ENCODE assay signal across 1 cellular context in genomic region chr1:86765073-86765472, GRCh38.
A peak's percentile ranks its signal among the peaks of the same experiment; 100 is the strongest.
TF ChIP-seq lines count a peak whose summit lies in the region.

No MANE protein-coding gene starts in this region.

TF ChIP-seq in K562, 482 proteins besides CTCF, POLR2A, EP300 and RAD21 (continues in another document):
- TF ChIP-seq DPF2 (IDR thresholded peaks at IDR 0.05) (peak; percentile 84), MBD2 (IDR thresholded peaks at IDR 0.05; ENCODE audit: borderline replicate concordance, low read depth) (no peak), ZNF431 (CRISPR knock-in tag; IDR thresholded peaks at IDR 0.05) (no peak), MTA2 (IDR thresholded peaks at IDR 0.05; ENCODE audit: low read depth) (peak; percentile 53), THRAP3 (IDR thresholded peaks at IDR 0.05; ENCODE audit: borderline replicate concordance) (no peak), CBX3 (IDR thresholded peaks at IDR 0.05; ENCODE audit: borderline replicate concordance in 1 of 2, low read length in 2 of 2) (peak in 1 of 2 experiments; percentile 61; a peak in 1 of 3 replicates), ZSCAN32 (CRISPR knock-in tag; IDR thresholded peaks at IDR 0.05) (no peak), ZNF408 (CRISPR knock-in tag; IDR thresholded peaks at IDR 0.05; ENCODE audit: low read depth) (no peak), NBN (IDR thresholded peaks at IDR 0.05; ENCODE audit: low read depth) (0 out of 2 replicates have a peak, but pooled peaks have one; percentile 45), CBFA2T3 (IDR thresholded peaks at IDR 0.05) (peak; percentile 92), ARID1B (IDR thresholded peaks at IDR 0.05) (peak; percentile 89), ARID4B (CRISPR knock-in tag; IDR thresholded peaks at IDR 0.05) (no peak), SUPT5H (IDR thresholded peaks at IDR 0.05) (no peak), CBFA2T2 (conservative IDR thresholded peaks at IDR 0.05) (peak; percentile 84), ATF1 (CRISPR knock-in tag; IDR thresholded peaks at IDR 0.05) (no peak), ATF1 (tag; IDR thresholded peaks at IDR 0.05) (peak; percentile 13; the same call in 1 of the 2 replicates), VEZF1 (CRISPR knock-in tag; IDR thresholded peaks at IDR 0.05) (peak; percentile 29; the same call in 1 of the 2 replicates), CXXC5 (CRISPR knock-in tag; IDR thresholded peaks at IDR 0.05) (0 out of 2 replicates have a peak, but pooled peaks have one; percentile 20), SNRNP70 (optimal IDR thresholded peaks at IDR 0.05; ENCODE audit: low read depth, low read length) (no peak), HMBOX1 (IDR thresholded peaks at IDR 0.05) (peak; percentile 59; the same call in 1 of the 2 replicates), TRIM24 (IDR thresholded peaks at IDR 0.05) (peak in 1 of 2 experiments; percentile 57; a peak in 1 of 4 replicates), TAL1 (IDR thresholded peaks at IDR 0.05) (peak; percentile 75), ZNF512 (tag; IDR thresholded peaks at IDR 0.05) (no peak), RFX1 (IDR thresholded peaks at IDR 0.05) (peak; percentile 42), PML (IDR thresholded peaks at IDR 0.05; ENCODE audit: low read length) (peak; percentile 63), ZNF551 (CRISPR knock-in tag; IDR thresholded peaks at IDR 0.05) (no peak), BRCA1 (IDR thresholded peaks at IDR 0.05) (no peak), BRCA1 (CRISPR knock-in tag; IDR thresholded peaks at IDR 0.05) (no peak), STAT5A (IDR thresholded peaks at IDR 0.05; ENCODE audit: borderline replicate concordance, low read length) (peak; percentile 61), KLF16 (IDR thresholded peaks at IDR 0.05) (peak; percentile 71), MEIS2 (IDR thresholded peaks at IDR 0.05; ENCODE audit: partially characterized antibody) (peak; percentile 88), KDM1A (IDR thresholded peaks at IDR 0.05) (peak; percentile 95 to 96), HDAC1 (IDR thresholded peaks at IDR 0.05) (peak in 1 of 2 experiments; percentile 90; a peak in 2 of 4 replicates), HOMEZ (CRISPR knock-in tag; IDR thresholded peaks at IDR 0.05) (no peak), CREB1 (IDR thresholded peaks at IDR 0.05) (peak; percentile 24; the same call in 1 of the 2 replicates), CREB1 (CRISPR knock-in tag; IDR thresholded peaks at IDR 0.05) (no peak), ZNF384 (IDR thresholded peaks at IDR 0.05; ENCODE audit: low read depth, low read length) (peak; percentile 82), CREM (IDR thresholded peaks at IDR 0.05; ENCODE audit: low read depth) (peak; percentile 67)
- TF ChIP-seq, protein P1, sequence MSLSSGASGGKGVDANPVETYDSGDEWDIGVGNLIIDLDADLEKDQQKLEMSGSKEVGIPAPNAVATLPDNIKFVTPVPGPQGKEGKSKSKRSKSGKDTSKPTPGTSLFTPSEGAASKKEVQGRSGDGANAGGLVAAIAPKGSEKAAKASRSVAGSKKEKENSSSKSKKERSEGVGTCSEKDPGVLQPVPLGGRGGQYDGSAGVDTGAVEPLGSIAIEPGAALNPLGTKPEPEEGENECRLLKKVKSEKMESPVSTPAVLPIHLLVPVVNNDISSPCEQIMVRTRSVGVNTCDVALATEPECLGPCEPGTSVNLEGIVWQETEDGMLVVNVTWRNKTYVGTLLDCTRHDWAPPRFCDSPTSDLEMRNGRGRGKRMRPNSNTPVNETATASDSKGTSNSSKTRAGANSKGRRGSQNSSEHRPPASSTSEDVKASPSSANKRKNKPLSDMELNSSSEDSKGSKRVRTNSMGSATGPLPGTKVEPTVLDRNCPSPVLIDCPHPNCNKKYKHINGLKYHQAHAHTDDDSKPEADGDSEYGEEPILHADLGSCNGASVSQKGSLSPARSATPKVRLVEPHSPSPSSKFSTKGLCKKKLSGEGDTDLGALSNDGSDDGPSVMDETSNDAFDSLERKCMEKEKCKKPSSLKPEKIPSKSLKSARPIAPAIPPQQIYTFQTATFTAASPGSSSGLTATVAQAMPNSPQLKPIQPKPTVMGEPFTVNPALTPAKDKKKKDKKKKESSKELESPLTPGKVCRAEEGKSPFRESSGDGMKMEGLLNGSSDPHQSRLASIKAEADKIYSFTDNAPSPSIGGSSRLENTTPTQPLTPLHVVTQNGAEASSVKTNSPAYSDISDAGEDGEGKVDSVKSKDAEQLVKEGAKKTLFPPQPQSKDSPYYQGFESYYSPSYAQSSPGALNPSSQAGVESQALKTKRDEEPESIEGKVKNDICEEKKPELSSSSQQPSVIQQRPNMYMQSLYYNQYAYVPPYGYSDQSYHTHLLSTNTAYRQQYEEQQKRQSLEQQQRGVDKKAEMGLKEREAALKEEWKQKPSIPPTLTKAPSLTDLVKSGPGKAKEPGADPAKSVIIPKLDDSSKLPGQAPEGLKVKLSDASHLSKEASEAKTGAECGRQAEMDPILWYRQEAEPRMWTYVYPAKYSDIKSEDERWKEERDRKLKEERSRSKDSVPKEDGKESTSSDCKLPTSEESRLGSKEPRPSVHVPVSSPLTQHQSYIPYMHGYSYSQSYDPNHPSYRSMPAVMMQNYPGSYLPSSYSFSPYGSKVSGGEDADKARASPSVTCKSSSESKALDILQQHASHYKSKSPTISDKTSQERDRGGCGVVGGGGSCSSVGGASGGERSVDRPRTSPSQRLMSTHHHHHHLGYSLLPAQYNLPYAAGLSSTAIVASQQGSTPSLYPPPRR (CRISPR knock-in tag; IDR thresholded peaks at IDR 0.05; ENCODE audit: borderline replicate concordance): no peak
- TF ChIP-seq, protein P2, sequence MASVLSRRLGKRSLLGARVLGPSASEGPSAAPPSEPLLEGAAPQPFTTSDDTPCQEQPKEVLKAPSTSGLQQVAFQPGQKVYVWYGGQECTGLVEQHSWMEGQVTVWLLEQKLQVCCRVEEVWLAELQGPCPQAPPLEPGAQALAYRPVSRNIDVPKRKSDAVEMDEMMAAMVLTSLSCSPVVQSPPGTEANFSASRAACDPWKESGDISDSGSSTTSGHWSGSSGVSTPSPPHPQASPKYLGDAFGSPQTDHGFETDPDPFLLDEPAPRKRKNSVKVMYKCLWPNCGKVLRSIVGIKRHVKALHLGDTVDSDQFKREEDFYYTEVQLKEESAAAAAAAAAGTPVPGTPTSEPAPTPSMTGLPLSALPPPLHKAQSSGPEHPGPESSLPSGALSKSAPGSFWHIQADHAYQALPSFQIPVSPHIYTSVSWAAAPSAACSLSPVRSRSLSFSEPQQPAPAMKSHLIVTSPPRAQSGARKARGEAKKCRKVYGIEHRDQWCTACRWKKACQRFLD (CRISPR knock-in tag; IDR thresholded peaks at IDR 0.05): 0 out of 2 replicates have a peak, but pooled peaks have one; percentile 28
- TF ChIP-seq, protein P3, sequence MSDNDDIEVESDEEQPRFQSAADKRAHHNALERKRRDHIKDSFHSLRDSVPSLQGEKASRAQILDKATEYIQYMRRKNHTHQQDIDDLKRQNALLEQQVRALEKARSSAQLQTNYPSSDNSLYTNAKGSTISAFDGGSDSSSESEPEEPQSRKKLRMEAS (CRISPR knock-in tag; IDR thresholded peaks at IDR 0.05): no peak
- TF ChIP-seq, protein P4, sequence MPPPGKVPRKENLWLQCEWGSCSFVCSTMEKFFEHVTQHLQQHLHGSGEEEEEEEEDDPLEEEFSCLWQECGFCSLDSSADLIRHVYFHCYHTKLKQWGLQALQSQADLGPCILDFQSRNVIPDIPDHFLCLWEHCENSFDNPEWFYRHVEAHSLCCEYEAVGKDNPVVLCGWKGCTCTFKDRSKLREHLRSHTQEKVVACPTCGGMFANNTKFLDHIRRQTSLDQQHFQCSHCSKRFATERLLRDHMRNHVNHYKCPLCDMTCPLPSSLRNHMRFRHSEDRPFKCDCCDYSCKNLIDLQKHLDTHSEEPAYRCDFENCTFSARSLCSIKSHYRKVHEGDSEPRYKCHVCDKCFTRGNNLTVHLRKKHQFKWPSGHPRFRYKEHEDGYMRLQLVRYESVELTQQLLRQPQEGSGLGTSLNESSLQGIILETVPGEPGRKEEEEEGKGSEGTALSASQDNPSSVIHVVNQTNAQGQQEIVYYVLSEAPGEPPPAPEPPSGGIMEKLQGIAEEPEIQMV (tag; conservative IDR thresholded peaks at IDR 0.05; ENCODE audit: low read depth): no peak
- TF ChIP-seq, protein P5, sequence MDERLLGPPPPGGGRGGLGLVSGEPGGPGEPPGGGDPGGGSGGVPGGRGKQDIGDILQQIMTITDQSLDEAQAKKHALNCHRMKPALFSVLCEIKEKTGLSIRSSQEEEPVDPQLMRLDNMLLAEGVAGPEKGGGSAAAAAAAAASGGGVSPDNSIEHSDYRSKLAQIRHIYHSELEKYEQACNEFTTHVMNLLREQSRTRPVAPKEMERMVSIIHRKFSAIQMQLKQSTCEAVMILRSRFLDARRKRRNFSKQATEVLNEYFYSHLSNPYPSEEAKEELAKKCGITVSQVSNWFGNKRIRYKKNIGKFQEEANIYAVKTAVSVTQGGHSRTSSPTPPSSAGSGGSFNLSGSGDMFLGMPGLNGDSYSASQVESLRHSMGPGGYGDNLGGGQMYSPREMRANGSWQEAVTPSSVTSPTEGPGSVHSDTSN (CRISPR knock-in tag; IDR thresholded peaks at IDR 0.05; ENCODE audit: low read depth): no peak
- TF ChIP-seq, protein P5 (tag; conservative IDR thresholded peaks at IDR 0.05; ENCODE audit: low read depth): peak; percentile 80
